Comparison of ENCODE assay signal across 6 cellular contexts in the genomic region with DNA sequence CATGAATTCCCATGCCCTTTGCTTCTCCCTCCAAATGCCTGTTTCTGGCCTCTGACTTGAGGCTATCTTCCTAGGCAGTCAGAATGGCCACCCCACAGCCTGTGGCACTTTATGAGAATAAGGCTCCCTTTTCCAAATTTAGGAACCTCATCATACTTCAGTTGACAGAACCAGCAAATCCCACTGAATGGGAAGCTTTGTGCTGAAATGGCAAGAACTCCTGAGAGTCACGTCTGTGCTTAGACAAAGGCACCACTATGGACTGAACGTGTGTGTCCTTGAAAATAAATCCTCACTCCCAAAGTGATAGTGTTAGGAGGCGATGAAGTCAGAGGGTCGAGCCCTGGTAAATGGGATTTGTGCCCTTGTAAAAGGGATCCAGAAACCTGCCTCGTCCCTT.
"Had no signal": no experiment of that assay in that cellular context is flagged by ENCODE, and none has a peak within 500 bp of the region (broad histone marks: within the 10 kb centered on the region; RNA-seq: fewer than 3 reads in every experiment).

No MANE protein-coding gene starts in this region.

- DNase-seq: GM23248, GOT3, H9, HCEC 1CT, IMR-90 had no signal

- H3K4me3 ChIP-seq: GM23248, K562 had no signal

- H3K27ac ChIP-seq: GM23248 had no signal
